3 cellular contexts compared by ENCODE assay signal in genomic region chr14:77241955-77242354, GRCh38.
TF ChIP-seq lines count a peak whose summit lies in the region.

No MANE protein-coding gene starts in this region.

TF ChIP-seq in GM23338, 12 proteins besides CTCF, POLR2A, EP300 and RAD21:
- peak; percentile 60 for TF ChIP-seq REST (IDR thresholded peaks at IDR 0.05; ENCODE audit: unreplicated experiment)
- TF ChIP-seq JUNB (IDR thresholded peaks at IDR 0.05; ENCODE audit: unreplicated experiment) = no peak

TF ChIP-seq in GM12878, 131 proteins besides CTCF, POLR2A, EP300 and RAD21:
- TF ChIP-seq REST (IDR thresholded peaks at IDR 0.05; ENCODE audit: low read depth, low read length) (peak; percentile 63; the same call in 1 of the 2 replicates), SKIL (IDR thresholded peaks at IDR 0.05; ENCODE audit: low read depth, poor library complexity, severe bottlenecking) (no peak)

TF ChIP-seq in HEK293T, 16 proteins besides CTCF, POLR2A, EP300 and RAD21:
- TF ChIP-seq FOXK2 (IDR thresholded peaks at IDR 0.05) (no peak), PKNOX1 (IDR thresholded peaks at IDR 0.05) (no peak), FOXM1 (IDR thresholded peaks at IDR 0.05; ENCODE audit: borderline replicate concordance) (no peak), FOXA1 (IDR thresholded peaks at IDR 0.05) (no peak), TARDBP (IDR thresholded peaks at IDR 0.05) (no peak), SUZ12 (IDR thresholded peaks at IDR 0.05) (no peak), ARNT (IDR thresholded peaks at IDR 0.05) (no peak), CTBP1 (IDR thresholded peaks at IDR 0.05; ENCODE audit: borderline replicate concordance) (no peak), ELF4 (IDR thresholded peaks at IDR 0.05) (no peak), NFRKB (IDR thresholded peaks at IDR 0.05) (no peak), L3MBTL2 (conservative IDR thresholded peaks at IDR 0.05) (no peak), SP1 (IDR thresholded peaks at IDR 0.05) (no peak), HDGF (IDR thresholded peaks at IDR 0.05; ENCODE audit: borderline replicate concordance) (no peak), BHLHE40 (IDR thresholded peaks at IDR 0.05; ENCODE audit: borderline replicate concordance) (no peak), ZNF384 (IDR thresholded peaks at IDR 0.05) (no peak), LEF1 (IDR thresholded peaks at IDR 0.05; ENCODE audit: borderline replicate concordance) (no peak)
TF ChIP-seq in HEK293T: peak in this region for 0.
